In genomic region chr5:172910828-172911627, GRCh38 we compare ENCODE assay signal across 8 cellular contexts. TPM values are rescaled to one million over a fixed set of nuclear protein-coding genes. Genes with fewer than 3 reads are reported as not detected.
DNase-seq lines count a peak whose midpoint lies in the region; ATAC-seq and TF ChIP-seq lines count a peak whose summit lies in the region.

No MANE protein-coding gene starts in this region.

- no peaks in the 10 kb centered on the region for H3K27me3 ChIP-seq in suprapubic skin

- H3K4me3 ChIP-seq in LNCaP clone FGC (ENCODE audit: low read depth, low read length) (no peak overlapping the region), suprapubic skin (no peak overlapping the region)

- DNase-seq in activated effector memory CD4-positive, alpha-beta T cell treated with Interleukin-2 at 50 U/mL for 16 hours = peak; percentile 3
- DNase-seq in activated effector memory CD4-positive, alpha-beta T cell treated with anti-CD3 and anti-CD28 coated beads, Interleukin-2, amount 50 U/mL, for 16 hours = no peak
- DNase-seq in LNCaP clone FGC (ENCODE audit: low read depth) = no peak
- DNase-seq in astrocyte of the hippocampus (ENCODE audit: low read depth, low spot score) = peak; percentile 62
- peak; percentile 70 for DNase-seq in left colon
- DNase-seq in suprapubic skin (ENCODE audit: low spot score in 2 of 2) = peak; percentile 88 to 91
- no peak for DNase-seq in cortex of kidney (lab: John Stamatoyannopoulos, UW)
- DNase-seq in activated CD8-positive, alpha-beta memory T cell treated with anti-CD3 and anti-CD28 coated beads for 24 hours = no peak

- no peaks in the 10 kb centered on the region for H3K9me3 ChIP-seq in suprapubic skin

- peak; percentile 79 for ATAC-seq in left colon

- intact Hi-C loops in left colon (cut with DNase I, micrococcal nuclease) = no loop called here

- peak overlapping the region; percentile 76 for H3K27ac ChIP-seq in suprapubic skin

- WGBS in suprapubic skin = 67% methylated on average over 9 of the region's 9 CpGs

- TF ChIP-seq POLR2A in suprapubic skin (IDR thresholded peaks at IDR 0.05) = peak in 1 of 2 donors; percentile 15

- peak; percentile 42 for TF ChIP-seq CTCF in LNCaP clone FGC (IDR thresholded peaks at IDR 0.05; ENCODE audit: control insufficient read depth, extremely low read depth, insufficient read depth)
- no peak for TF ChIP-seq CTCF in suprapubic skin (IDR thresholded peaks at IDR 0.05)

- peaks cover 16% of the 10 kb centered on the region for H3K4me1 ChIP-seq in suprapubic skin

- peaks cover 29% of the 10 kb centered on the region for H3K36me3 ChIP-seq in suprapubic skin

- TF ChIP-seq EP300 in suprapubic skin (IDR thresholded peaks at IDR 0.05) = no peak

RNA-seq across cellular contexts. Expression of gene RPL26L1, which starts 48.2 kb away (rescaled TPM):
- 10 to 100 TPM; 19.1 to 25.4 TPM for total RNA-seq in left colon
- 10 to 100 TPM; 14.2 to 30.7 (median 21.9) TPM for total RNA-seq in suprapubic skin

Comparison
In these comparisons a context has a peak if more than half of its experiments do, and no peak if none do; other contexts are left out.
1. DNase-seq: peak in activated effector memory CD4-positive, alpha-beta T cell treated with Interleukin-2 at 50 U/mL for 16 hours (single experiment), astrocyte of the hippocampus (single experiment), left colon (2 of 2) and suprapubic skin (2 of 2); none in activated effector memory CD4-positive, alpha-beta T cell treated with anti-CD3 and anti-CD28 coated beads, Interleukin-2, amount 50 U/mL, for 16 hours (single experiment), LNCaP clone FGC (single experiment), cortex of kidney (single experiment) and activated CD8-positive, alpha-beta memory T cell treated with anti-CD3 and anti-CD28 coated beads for 24 hours (single experiment).